In the genomic region with DNA sequence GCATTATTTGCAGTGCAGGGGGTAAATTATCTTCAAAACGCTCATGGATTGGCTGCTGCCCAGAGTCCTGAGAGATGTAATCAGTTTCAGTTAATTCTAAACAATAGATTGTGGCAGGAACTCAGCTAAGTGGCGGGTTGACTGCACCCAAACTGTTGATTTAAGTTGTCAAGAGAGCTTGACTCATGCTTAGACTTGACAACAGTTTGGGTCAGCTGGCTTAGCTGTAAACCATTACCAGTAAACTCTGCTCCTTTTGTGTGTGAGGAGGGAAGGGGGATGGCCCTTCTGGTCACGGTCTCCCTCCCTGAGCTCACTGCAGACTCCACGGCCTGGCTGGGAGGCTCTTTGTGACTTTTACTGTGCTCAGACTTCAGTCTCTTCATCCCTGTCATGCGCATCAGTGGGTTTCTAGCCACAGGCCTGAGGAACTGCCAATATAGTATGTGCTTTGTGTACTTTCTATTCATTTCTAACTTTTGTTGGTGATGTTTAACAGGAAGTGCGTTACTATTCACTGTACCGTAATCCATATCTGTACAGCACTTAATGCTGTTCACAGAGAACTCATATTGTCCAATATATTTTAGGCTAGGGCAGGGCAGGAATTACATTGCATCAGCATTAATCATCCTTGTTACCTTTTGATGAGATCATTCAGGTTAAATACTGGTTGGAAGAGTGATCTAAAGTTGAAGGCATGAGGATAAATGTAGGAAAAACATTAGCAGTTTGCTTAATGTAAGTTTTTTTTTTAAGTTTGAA, we compare ENCODE assay signal across 9 cellular contexts.
DNase-seq lines count a peak whose midpoint lies in the region; ATAC-seq, FAIRE-seq and TF ChIP-seq lines count a peak whose summit lies in the region.
"Had no signal": no experiment of that assay in that cellular context is flagged by ENCODE, and none has a peak within 500 bp of the region (broad histone marks: within the 10 kb centered on the region; RNA-seq: fewer than 3 reads in every experiment).

No MANE protein-coding gene starts in this region.

- peak; percentile 97 for DNase-seq in Daoy (ENCODE audit: low read depth)
- DNase-seq in HTR-8/SVneo (ENCODE audit: insufficient read length, low spot score), result peak; percentile 27
- peak; percentile 90 for DNase-seq in astrocyte of the cerebellum (ENCODE audit: low read depth)
- peak; percentile 19 for DNase-seq in nephron progenitor cell
- DNase-seq in activated gamma-delta T cell treated with Interleukin-2 at 50 U/mL for 16 hours, result no peak
- no peak for DNase-seq in testis
- DNase-seq in hippocampal formation (lab: John Stamatoyannopoulos, UW), result no peak

- H3K27ac ChIP-seq in testis, result no peak overlapping the region

- no peaks in the 10 kb centered on the region for H3K4me1 ChIP-seq in testis

- TF ChIP-seq CTCF in astrocyte of the cerebellum (IDR thresholded peaks at IDR 0.05; ENCODE audit: low read depth, low read length, missing control alignments) (no peak), nephron progenitor cell (IDR thresholded peaks at IDR 0.05) (no peak), testis (IDR thresholded peaks at IDR 0.05) (no peak)

- H3K9me3 ChIP-seq in testis, result no peaks in the 10 kb centered on the region

- whole genome bisulfite sequencing in testis, 2 donors, result 86 to 90% methylated on average over 7 of the region's 7 CpGs

- H3K27me3 ChIP-seq in testis, result no peaks in the 10 kb centered on the region

- in situ Hi-C loops in astrocyte of the cerebellum (cut with HindIII; ENCODE audit: low sequenced_read_pairs), result no loop called here

- no peaks in the 10 kb centered on the region for H3K27me3 Mint-ChIP-seq in nephron progenitor cell (ENCODE audit: low read depth, poor library complexity)
- H3K27me3 Mint-ChIP-seq: dendritic cell treated with granulocyte-macrophage colony-stimulating factor and Interleukin-4, amounts not matched to agents 40 ng/mL and 50 ng/mL, for 4 days had no signal

- peaks cover 9% of the 10 kb centered on the region for H3K36me3 Mint-ChIP-seq in nephron progenitor cell (ENCODE audit: low read depth)

- H3K4me1 Mint-ChIP-seq in nephron progenitor cell, result peaks cover 19% of the 10 kb centered on the region

- no peak for FAIRE-seq in HTR-8/SVneo (lab: Jason Lieb, UNC)

- peak; percentile 94 for ATAC-seq in GM21576 (IDR thresholded peaks at IDR 0.05; ENCODE audit: unreplicated experiment)

- no peaks in the 10 kb centered on the region for H3K36me3 ChIP-seq in testis (ENCODE audit: low read depth, missing control alignments)

- no peak overlapping the region for H3K4me3 ChIP-seq in astrocyte of the cerebellum (ENCODE audit: low read depth, low read length)
- no peak overlapping the region for H3K4me3 ChIP-seq in testis

- peak overlapping the region; percentile 75 for H3K27ac Mint-ChIP-seq in nephron progenitor cell
- H3K27ac Mint-ChIP-seq: dendritic cell treated with granulocyte-macrophage colony-stimulating factor and Interleukin-4, amounts not matched to agents 40 ng/mL and 50 ng/mL, for 4 days had no signal

- intact Hi-C loops in testis (cut with DNase I; ENCODE audit: low total_unique reads), result no loop called here

- no peak overlapping the region for H3K4me3 Mint-ChIP-seq in nephron progenitor cell
- H3K4me3 Mint-ChIP-seq: dendritic cell treated with granulocyte-macrophage colony-stimulating factor and Interleukin-4, amounts not matched to agents 40 ng/mL and 50 ng/mL, for 4 days had no signal

- TF ChIP-seq POLR2A in testis (IDR thresholded peaks at IDR 0.05), result no peak

- peaks cover 4% of the 10 kb centered on the region for H3K9me3 Mint-ChIP-seq in nephron progenitor cell

Comparison
In these comparisons a context has a peak if more than half of its experiments do, and no peak if none do; other contexts are left out.
1. DNase-seq: peak in Daoy (single experiment), HTR-8/SVneo (single experiment), astrocyte of the cerebellum (single experiment) and nephron progenitor cell (single experiment); none in activated gamma-delta T cell treated with Interleukin-2 at 50 U/mL for 16 hours (single experiment), testis (single experiment) and hippocampal formation (0 of 2).